Comparison of ENCODE assay signal across 4 cellular contexts in genomic region chr9:96984887-96985286, GRCh38. TPM values are rescaled to one million over a fixed set of nuclear protein-coding genes. Genes with fewer than 3 reads are reported as not detected.
"Had no signal": no experiment of that assay in that cellular context is flagged by ENCODE, and none has a peak within 500 bp of the region (broad histone marks: within the 10 kb centered on the region; RNA-seq: fewer than 3 reads in every experiment).

No MANE protein-coding gene starts in this region.

RNA-seq across cellular contexts. Expression of gene CTSV, which starts 54.1 kb away (rescaled TPM):
- total RNA-seq: GM23248 had no signal
- polyA plus RNA-seq: IgD-negative memory B cell had no signal

RNA-seq across cellular contexts. Expression of gene NUTM2G, which starts 56.2 kb away (rescaled TPM):
- total RNA-seq: GM23248, H4, HT-29 had no signal
- polyA plus RNA-seq: GM23248 had no signal
